ENCODE assay signal across 17 cellular contexts in the genomic region with DNA sequence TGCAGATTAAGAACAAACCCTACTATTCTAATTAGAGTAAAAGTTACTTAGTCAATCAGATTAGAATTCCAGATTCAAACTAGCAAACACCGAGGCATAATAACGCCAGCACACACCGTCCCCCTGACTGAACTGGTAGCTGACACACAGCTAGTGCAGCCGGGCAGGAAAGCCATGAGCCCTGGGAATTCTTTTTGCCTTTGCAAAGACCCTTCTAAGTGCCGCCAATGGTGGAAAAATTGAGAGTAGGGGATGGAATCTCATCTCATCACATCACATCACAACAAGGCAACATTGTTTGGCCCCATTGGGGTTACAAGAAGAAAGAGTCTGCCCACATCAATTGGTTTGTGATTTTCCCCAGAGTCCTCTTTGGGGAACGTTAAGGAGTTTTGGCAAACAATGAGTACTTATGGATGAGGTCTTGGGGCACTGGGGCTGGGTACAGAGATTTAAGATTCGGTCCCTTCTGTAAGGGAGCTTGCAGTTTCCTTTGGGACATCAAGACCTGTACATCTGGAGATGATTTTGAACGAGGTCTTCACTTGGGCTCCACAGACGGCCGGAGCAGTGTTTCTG.
"Had no signal": no experiment of that assay in that cellular context is flagged by ENCODE, and none has a peak within 500 bp of the region (broad histone marks: within the 10 kb centered on the region; RNA-seq: fewer than 3 reads in every experiment).

No MANE protein-coding gene starts in this region.

- H3K9me3 Mint-ChIP-seq: activated naive CD4-positive, alpha-beta T cell treated with anti-CD3 and anti-CD28 coated beads, Interleukin-2, amount 50 U/mL, for 24 hours; activated T-helper 2 cell treated with anti-CD3 and anti-CD28 coated beads, Interferon-gamma antibody, Interleukin-2, Interleukin-4, amounts not matched to agents 10 μg/mL and 5 μg/mL and 100 μg/mL, durations not matched to agents 14 hours and 24 hours and 36 hours; nephron progenitor cell had no signal

- H3K27me3 Mint-ChIP-seq: activated naive CD4-positive, alpha-beta T cell treated with anti-CD3 and anti-CD28 coated beads, Interleukin-2, amount 50 U/mL, for 24 hours had no signal

- H3K4me3 Mint-ChIP-seq: activated naive CD4-positive, alpha-beta T cell treated with anti-CD3 and anti-CD28 coated beads, Interleukin-2, amount 50 U/mL, for 24 hours; nephron progenitor cell had no signal

- H3K27ac Mint-ChIP-seq: activated T-helper 2 cell treated with anti-CD3 and anti-CD28 coated beads, Interferon-gamma antibody, Interleukin-2, Interleukin-4, amounts not matched to agents 10 μg/mL and 5 μg/mL and 100 μg/mL, durations not matched to agents 14 hours and 24 hours and 36 hours; nephron progenitor cell had no signal

- H3K27ac ChIP-seq: adrenal gland, psoas muscle, right lobe of liver, stomach, testis had no signal

- ATAC-seq: psoas muscle, right lobe of liver had no signal

- H3K4me2 ChIP-seq: smooth muscle cell had no signal

- H3K4me1 ChIP-seq: right lobe of liver, testis had no signal

- H3K36me3 Mint-ChIP-seq: activated naive CD4-positive, alpha-beta T cell treated with anti-CD3 and anti-CD28 coated beads, Interleukin-2, amount 50 U/mL, for 24 hours had no signal

- H3K36me3 ChIP-seq: adrenal gland, right lobe of liver, stomach, upper lobe of left lung had no signal

- H3K9me3 ChIP-seq: adrenal gland, psoas muscle, right lobe of liver, stomach, testis, upper lobe of left lung had no signal

- H3K27me3 ChIP-seq: right lobe of liver, stomach, testis, upper lobe of left lung had no signal

- DNase-seq: activated CD4-positive, alpha-beta T cell treated with anti-CD3 and anti-CD28 coated beads, Interleukin-2, amount 50 U/mL, for 4 hours; activated CD4-positive, CD25-positive, alpha-beta regulatory T cell; caudate nucleus; hypothalamus; kidney glomerular epithelial cell; mesendoderm; nephron progenitor cell; psoas muscle; right lobe of liver; SW 1271; testis; upper lobe of left lung had no signal

- H3K4me3 ChIP-seq: adrenal gland, psoas muscle, right lobe of liver, smooth muscle cell, stomach, testis, upper lobe of left lung had no signal
